ENCODE assay signal across 10 cellular contexts in the genomic region with DNA sequence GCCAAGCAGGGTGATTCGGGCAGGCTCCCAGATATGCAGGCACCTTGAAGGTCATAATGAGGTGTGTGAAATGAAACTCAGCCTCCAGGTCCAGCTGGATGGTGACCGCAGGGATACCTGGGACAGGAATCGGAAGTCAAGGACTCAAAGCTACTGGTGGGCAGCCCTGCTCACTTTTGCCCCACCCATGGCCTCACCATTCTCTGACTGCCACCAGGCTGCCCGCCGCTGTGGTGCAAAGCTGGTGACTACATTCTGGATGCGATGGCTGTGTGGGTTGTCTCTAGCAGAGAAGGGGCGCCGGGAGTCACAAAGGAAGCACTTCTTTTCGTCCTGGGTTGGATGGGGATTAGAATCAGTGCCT. TPM values are rescaled to one million over a fixed set of nuclear protein-coding genes. Genes with fewer than 3 reads are reported as not detected.
DNase-seq lines count a peak whose midpoint lies in the region; ATAC-seq and TF ChIP-seq lines count a peak whose summit lies in the region.
"Had no signal": no experiment of that assay in that cellular context is flagged by ENCODE, and none has a peak within 500 bp of the region (broad histone marks: within the 10 kb centered on the region; RNA-seq: fewer than 3 reads in every experiment).

No MANE protein-coding gene starts in this region.

- DNase-seq in choroid plexus epithelial cell (ENCODE audit: low read depth) (no peak), omental fat pad (ENCODE audit: low spot score) (no peak), DMS53 (lab: John Stamatoyannopoulos, UW) (no peak)
- no peak for DNase-seq in activated CD4-positive, CD25-positive, alpha-beta regulatory T cell (lab: John Stamatoyannopoulos, UW)
- DNase-seq: GF-D8 had no signal

- H3K4me1 ChIP-seq in HUES48 (ENCODE audit: control insufficient read depth, insufficient read depth, low read length) (peaks cover 3% of the 10 kb centered on the region), liver (ENCODE audit: control insufficient read depth in 4 of 4, insufficient read depth in 4 of 4, low read length in 3 of 4) (peaks cover 2 to 57% (median 51%) of the 10 kb centered on the region in 4 donors), subcutaneous abdominal adipose tissue (ENCODE audit: control insufficient read depth in 5 of 5, insufficient read depth in 5 of 5, low read length in 5 of 5) (peaks cover 7 to 41% (median 32%) of the 10 kb centered on the region in 5 donors)

- no peak for TF ChIP-seq CTCF in choroid plexus epithelial cell (conservative IDR thresholded peaks at IDR 0.05; ENCODE audit: low read depth, low read length)
- no peak for TF ChIP-seq CTCF in liver (IDR thresholded peaks at IDR 0.05; ENCODE audit: low read depth, low read length, missing input control)
- no peak for TF ChIP-seq CTCF in omental fat pad (IDR thresholded peaks at IDR 0.05)

- WGBS in liver, result 69% methylated on average over 9 of the region's 9 CpGs

- TF ChIP-seq RAD21 in liver (IDR thresholded peaks at IDR 0.05), result no peak

- H3K27ac ChIP-seq in HUES48 (ENCODE audit: low read depth, low read length), result peak overlapping the region; percentile 88
- H3K27ac ChIP-seq in liver (ENCODE audit: low read depth in 1 of 2, low read length in 2 of 2), result peak overlapping the region in 1 of 2 donors; percentile 52
- peak overlapping the region; percentile 75 for H3K27ac ChIP-seq in subcutaneous abdominal adipose tissue (ENCODE audit: low read depth, low read length)

- H3K9ac ChIP-seq in HUES48 (ENCODE audit: low read depth, low read length), result no peak overlapping the region
- H3K9ac ChIP-seq in liver (ENCODE audit: low read depth in 1 of 2, low read length in 2 of 2), result peak overlapping the region in 1 of 2 donors; percentile 79
- H3K9ac ChIP-seq in subcutaneous abdominal adipose tissue (ENCODE audit: low read length in 5 of 5), result peak overlapping the region; percentile 47 to 93 (median 87)

- ATAC-seq in omental fat pad (ENCODE audit: low FRiP score), result no peak
- ATAC-seq in HG02763 (IDR thresholded peaks at IDR 0.05; ENCODE audit: unreplicated experiment), result no peak
- ATAC-seq: activated CD4-positive, CD25-positive, alpha-beta regulatory T cell treated with anti-CD3 and anti-CD28 coated beads, Interleukin-2, amount 50 U/mL, for 24 hours had no signal

- H3K9me3 ChIP-seq in HUES48 (ENCODE audit: control insufficient read depth, insufficient read depth, low read length) (no peaks in the 10 kb centered on the region), liver (ENCODE audit: control insufficient read depth in 4 of 4, low read length in 3 of 4) (no peaks in the 10 kb centered on the region), subcutaneous abdominal adipose tissue (ENCODE audit: control insufficient read depth in 5 of 5, low read length in 5 of 5) (no peaks in the 10 kb centered on the region)

- H3K36me3 ChIP-seq in HUES48 (ENCODE audit: control insufficient read depth, insufficient read depth, low read length) (peaks cover 17% of the 10 kb centered on the region; the same call in 1 of the 2 replicates), liver (ENCODE audit: control insufficient read depth in 4 of 4, insufficient read depth in 3 of 4, low read depth in 1 of 4, low read length in 3 of 4) (peaks cover 0 to 10% (median 0%) of the 10 kb centered on the region in 4 donors), subcutaneous abdominal adipose tissue (ENCODE audit: control insufficient read depth in 5 of 5, insufficient read depth in 5 of 5, low read length in 5 of 5) (peaks cover 0 to 40% (median 34%) of the 10 kb centered on the region in 5 donors)

- H3K27me3 ChIP-seq in HUES48 (ENCODE audit: control insufficient read depth, insufficient read depth, low read length) (no peaks in the 10 kb centered on the region), liver (ENCODE audit: control insufficient read depth in 4 of 4, insufficient read depth in 4 of 4, low read length in 3 of 4) (no peaks in the 10 kb centered on the region), subcutaneous abdominal adipose tissue (ENCODE audit: control insufficient read depth in 5 of 5, insufficient read depth in 4 of 5, low read length in 5 of 5) (no peaks in the 10 kb centered on the region)

- H3K4me3 ChIP-seq in HUES48 (ENCODE audit: low read depth, low read length) (peak overlapping the region; percentile 88), choroid plexus epithelial cell (ENCODE audit: low read depth, low read length) (peak overlapping the region; percentile 92), liver (ENCODE audit: low read depth in 1 of 3, low read length in 3 of 3) (peak overlapping the region in 2 of 3 donors; percentile 59 to 93), subcutaneous abdominal adipose tissue (ENCODE audit: low read depth in 1 of 5, low read length in 5 of 5) (peak overlapping the region; percentile 72 to 95 (median 86))

TF ChIP-seq in liver, 16 proteins besides CTCF, POLR2A, EP300 and RAD21:
- no peak for TF ChIP-seq NR2F2 (IDR thresholded peaks at IDR 0.05)
- no peak for TF ChIP-seq HNF4G (IDR thresholded peaks at IDR 0.05)
- TF ChIP-seq SP1 (IDR thresholded peaks at IDR 0.05), result no peak
- TF ChIP-seq, protein P1, sequence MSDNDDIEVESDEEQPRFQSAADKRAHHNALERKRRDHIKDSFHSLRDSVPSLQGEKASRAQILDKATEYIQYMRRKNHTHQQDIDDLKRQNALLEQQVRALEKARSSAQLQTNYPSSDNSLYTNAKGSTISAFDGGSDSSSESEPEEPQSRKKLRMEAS (IDR thresholded peaks at IDR 0.05), result no peak
- TF ChIP-seq FOXA2 (IDR thresholded peaks at IDR 0.05), result no peak
- no peak for TF ChIP-seq ATF3 (IDR thresholded peaks at IDR 0.05)
- no peak for TF ChIP-seq RXRA (IDR thresholded peaks at IDR 0.05)

RNA-seq across cellular contexts. Expression of gene LAMB2, which starts 0.8 kb away (rescaled TPM):
- total RNA-seq in liver (100 to 1,000 TPM; 134 TPM), omental fat pad (100 to 1,000 TPM; 334 to 564 (median 415) TPM)
- 100 to 1,000 TPM in 1 of 2 donors, 10 to 100 TPM in 1; 87.6 to 172 TPM for polyA plus RNA-seq in liver

RNA-seq across cellular contexts. Expression of gene USP19, which starts 11.4 kb away (rescaled TPM):
- 10 to 100 TPM; 36.4 to 39.6 TPM for total RNA-seq in liver
- 10 to 100 TPM in 1 of 2 donors, 1 to 10 TPM in 1; 8.1 to 18.3 TPM for polyA plus RNA-seq in liver
- total RNA-seq in omental fat pad, result 10 to 100 TPM; 30.7 to 63.5 (median 45.4) TPM

RNA-seq across cellular contexts. Expression of gene QARS1, which starts 27.5 kb away (rescaled TPM):
- total RNA-seq in liver, result 100 to 1,000 TPM; 192 to 226 TPM
- 10 to 100 TPM; 58.0 to 97.5 TPM for polyA plus RNA-seq in liver
- total RNA-seq in omental fat pad, result 100 to 1,000 TPM; 172 to 204 (median 192) TPM

RNA-seq across cellular contexts. Expression of gene CCDC71, which starts 34.1 kb away (rescaled TPM):
- 10 to 100 TPM in 1 of 2 donors, 1 to 10 TPM in 1; 6.1 to 10.4 TPM for total RNA-seq in liver
- polyA plus RNA-seq in liver, result 10 to 100 TPM in 1 of 2 donors, 1 to 10 TPM in 1; 1.1 to 10.7 TPM
- 10 to 100 TPM; 20.7 to 29.9 (median 26.8) TPM for total RNA-seq in omental fat pad

RNA-seq across cellular contexts. Expression of gene QRICH1, which starts 38.2 kb away (rescaled TPM):
- total RNA-seq in liver (10 to 100 TPM; 32.5 to 35.1 TPM), omental fat pad (10 to 100 TPM; 53.2 to 71.2 (median 61.9) TPM)
- 10 to 100 TPM; 17.3 to 19.0 TPM for polyA plus RNA-seq in liver
